ENCODE assay signal across 10 cellular contexts in genomic region chr16:86975445-86975844, GRCh38.
A peak's percentile ranks its signal among the peaks of the same experiment; 100 is the strongest.
DNase-seq lines count a peak whose midpoint lies in the region; ATAC-seq and TF ChIP-seq lines count a peak whose summit lies in the region.
"Had no signal": no experiment of that assay in that cellular context is flagged by ENCODE, and none has a peak within 500 bp of the region (broad histone marks: within the 10 kb centered on the region; RNA-seq: fewer than 3 reads in every experiment).

No MANE protein-coding gene starts in this region.

- H3K4me1 ChIP-seq in SK-N-SH (ENCODE audit: control insufficient read depth in 1 of 2, insufficient read depth in 2 of 2, low read depth in 1 of 2, low read length in 1 of 2) = no peaks in the 10 kb centered on the region

- POLR2A ChIA-PET in SK-N-SH (lab: Yijun Ruan, JAX) = no interaction called here

- TF ChIP-seq EP300 in SK-N-SH (IDR thresholded peaks at IDR 0.05; ENCODE audit: borderline replicate concordance in 1 of 2, low read depth in 1 of 2, low read length in 1 of 2) = no peak

- CTCF ChIA-PET in SK-N-SH (lab: Yijun Ruan, JAX) = no interaction called here
- CTCF ChIA-PET in activated naive CD4-positive, alpha-beta T cell treated with anti-CD3 and anti-CD28 coated beads, Interleukin-2, amount 10 ng/mL, durations not matched to agents 7 days and 5 days (lab: Charles Lee) = no interaction called here

- no peaks in the 10 kb centered on the region for H3K36me3 ChIP-seq in SK-N-SH (replicated peaks in 1 of 2; ENCODE audit: control insufficient read depth in 1 of 2, insufficient read depth in 2 of 2, low read length in 1 of 2)

- 0% methylated on average over 1 of the region's 2 CpGs for WGBS in SK-N-SH (ENCODE audit: low lambda C conversion rate)

- H4K20me1 ChIP-seq in SK-N-SH (ENCODE audit: insufficient read depth) = no peaks in the 10 kb centered on the region

- no peaks in the 10 kb centered on the region for H3K27me3 Mint-ChIP-seq in activated naive CD4-positive, alpha-beta T cell treated with anti-CD3 and anti-CD28 coated beads, Interleukin-2, amount 10 ng/mL, durations not matched to agents 7 days and 5 days

- H3K79me2 ChIP-seq in SK-N-SH (ENCODE audit: insufficient read depth) = no peaks in the 10 kb centered on the region

- no peaks in the 10 kb centered on the region for H3K9me2 ChIP-seq in SK-N-SH

- ATAC-seq in GM21447 (IDR thresholded peaks at IDR 0.05; ENCODE audit: unreplicated experiment) = no peak

- no peak overlapping the region for H3K4me3 Mint-ChIP-seq in activated naive CD4-positive, alpha-beta T cell treated with anti-CD3 and anti-CD28 coated beads, Interleukin-2, amount 10 ng/mL, durations not matched to agents 7 days and 5 days

- H3K4me2 ChIP-seq in SK-N-SH = no peak overlapping the region

- no peaks in the 10 kb centered on the region for H3K4me1 Mint-ChIP-seq in activated naive CD4-positive, alpha-beta T cell treated with anti-CD3 and anti-CD28 coated beads, Interleukin-2, amount 10 ng/mL, durations not matched to agents 7 days and 5 days

- H3K27ac Mint-ChIP-seq in activated naive CD4-positive, alpha-beta T cell treated with anti-CD3 and anti-CD28 coated beads, Interleukin-2, amount 10 ng/mL, durations not matched to agents 7 days and 5 days = no peak overlapping the region

- TF ChIP-seq CTCF in SK-N-SH (IDR thresholded peaks at IDR 0.05) = no peak

- H2AFZ ChIP-seq in SK-N-SH (ENCODE audit: low read depth) = no peak overlapping the region

- peaks cover 7% of the 10 kb centered on the region for H3F3A ChIP-seq in SK-N-SH (replicated peaks; ENCODE audit: insufficient read depth)

- no peaks in the 10 kb centered on the region for H3K36me3 Mint-ChIP-seq in activated naive CD4-positive, alpha-beta T cell treated with anti-CD3 and anti-CD28 coated beads, Interleukin-2, amount 10 ng/mL, durations not matched to agents 7 days and 5 days

- no peak overlapping the region for H3K27ac ChIP-seq in SK-N-SH (ENCODE audit: low read depth in 2 of 2, low read length in 1 of 2)
- H3K27ac ChIP-seq: 22Rv1 had no signal

- DNase-seq in DMS 273 (lab: John Stamatoyannopoulos, UW; ENCODE audit: unreplicated experiment) (peak; percentile 28), DMS 273 treated with DMSO at 0.1 percent for 48 hours (lab: John Stamatoyannopoulos, UW) (no peak), SK-N-SH (peak; percentile 48), foreskin melanocyte (peak; percentile 84), skeletal muscle cell (ENCODE audit: low read depth) (peak; percentile 86), NCI-H1105 treated with DMSO at 0.1 percent for 48 hours (lab: John Stamatoyannopoulos, UW) (no peak)
- no peak for DNase-seq in activated naive CD4-positive, alpha-beta T cell treated with anti-CD3 and anti-CD28 coated beads, Interleukin-2, amount 10 ng/mL, durations not matched to agents 7 days and 5 days
- DNase-seq: NCI-H1417 treated with DMSO at 0.1 percent for 48 hours had no signal

- H3K9me3 ChIP-seq in SK-N-SH = no peaks in the 10 kb centered on the region

- TF ChIP-seq RAD21 in SK-N-SH (IDR thresholded peaks at IDR 0.05; ENCODE audit: low read length) = no peak

- no peaks in the 10 kb centered on the region for H3K9me3 Mint-ChIP-seq in activated naive CD4-positive, alpha-beta T cell treated with anti-CD3 and anti-CD28 coated beads, Interleukin-2, amount 10 ng/mL, durations not matched to agents 7 days and 5 days

- no peak overlapping the region for H3K9ac ChIP-seq in SK-N-SH

- peaks cover 15% of the 10 kb centered on the region; the same call in 1 of the 2 replicates for H3K27me3 ChIP-seq in SK-N-SH (ENCODE audit: insufficient read depth)

- H3K4me3 ChIP-seq in SK-N-SH (ENCODE audit: low read depth in 2 of 2, low read length in 1 of 2) = no peak overlapping the region
- no peak overlapping the region for H3K4me3 ChIP-seq in skeletal muscle cell (ENCODE audit: low read depth, low read length)

TF ChIP-seq in SK-N-SH, 30 proteins besides CTCF, POLR2A, EP300 and RAD21 (continues in another document):
- TF ChIP-seq SIN3A (IDR thresholded peaks at IDR 0.05; ENCODE audit: borderline replicate concordance, low read depth, low read length) = no peak
- TF ChIP-seq, protein P1, sequence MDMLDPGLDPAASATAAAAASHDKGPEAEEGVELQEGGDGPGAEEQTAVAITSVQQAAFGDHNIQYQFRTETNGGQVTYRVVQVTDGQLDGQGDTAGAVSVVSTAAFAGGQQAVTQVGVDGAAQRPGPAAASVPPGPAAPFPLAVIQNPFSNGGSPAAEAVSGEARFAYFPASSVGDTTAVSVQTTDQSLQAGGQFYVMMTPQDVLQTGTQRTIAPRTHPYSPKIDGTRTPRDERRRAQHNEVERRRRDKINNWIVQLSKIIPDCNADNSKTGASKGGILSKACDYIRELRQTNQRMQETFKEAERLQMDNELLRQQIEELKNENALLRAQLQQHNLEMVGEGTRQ (IDR thresholded peaks at IDR 0.05; ENCODE audit: borderline replicate concordance, low read depth, low read length) = peak; percentile 59; the same call in 1 of the 2 replicates
- TF ChIP-seq POLR2AphosphoS5 (IDR thresholded peaks at IDR 0.05; ENCODE audit: low read depth, low read length) = no peak
- TF ChIP-seq, protein P2, sequence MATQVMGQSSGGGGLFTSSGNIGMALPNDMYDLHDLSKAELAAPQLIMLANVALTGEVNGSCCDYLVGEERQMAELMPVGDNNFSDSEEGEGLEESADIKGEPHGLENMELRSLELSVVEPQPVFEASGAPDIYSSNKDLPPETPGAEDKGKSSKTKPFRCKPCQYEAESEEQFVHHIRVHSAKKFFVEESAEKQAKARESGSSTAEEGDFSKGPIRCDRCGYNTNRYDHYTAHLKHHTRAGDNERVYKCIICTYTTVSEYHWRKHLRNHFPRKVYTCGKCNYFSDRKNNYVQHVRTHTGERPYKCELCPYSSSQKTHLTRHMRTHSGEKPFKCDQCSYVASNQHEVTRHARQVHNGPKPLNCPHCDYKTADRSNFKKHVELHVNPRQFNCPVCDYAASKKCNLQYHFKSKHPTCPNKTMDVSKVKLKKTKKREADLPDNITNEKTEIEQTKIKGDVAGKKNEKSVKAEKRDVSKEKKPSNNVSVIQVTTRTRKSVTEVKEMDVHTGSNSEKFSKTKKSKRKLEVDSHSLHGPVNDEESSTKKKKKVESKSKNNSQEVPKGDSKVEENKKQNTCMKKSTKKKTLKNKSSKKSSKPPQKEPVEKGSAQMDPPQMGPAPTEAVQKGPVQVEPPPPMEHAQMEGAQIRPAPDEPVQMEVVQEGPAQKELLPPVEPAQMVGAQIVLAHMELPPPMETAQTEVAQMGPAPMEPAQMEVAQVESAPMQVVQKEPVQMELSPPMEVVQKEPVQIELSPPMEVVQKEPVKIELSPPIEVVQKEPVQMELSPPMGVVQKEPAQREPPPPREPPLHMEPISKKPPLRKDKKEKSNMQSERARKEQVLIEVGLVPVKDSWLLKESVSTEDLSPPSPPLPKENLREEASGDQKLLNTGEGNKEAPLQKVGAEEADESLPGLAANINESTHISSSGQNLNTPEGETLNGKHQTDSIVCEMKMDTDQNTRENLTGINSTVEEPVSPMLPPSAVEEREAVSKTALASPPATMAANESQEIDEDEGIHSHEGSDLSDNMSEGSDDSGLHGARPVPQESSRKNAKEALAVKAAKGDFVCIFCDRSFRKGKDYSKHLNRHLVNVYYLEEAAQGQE (IDR thresholded peaks at IDR 0.05; ENCODE audit: low read depth, low read length) = no peak
- TF ChIP-seq GATA2 (CRISPR knock-in tag; IDR thresholded peaks at IDR 0.05) = no peak
- peak; percentile 38; the same call in 1 of the 2 replicates for TF ChIP-seq TCF12 (IDR thresholded peaks at IDR 0.05)
- TF ChIP-seq MXI1 (IDR thresholded peaks at IDR 0.05; ENCODE audit: low read depth, low read length) = no peak
- peak; percentile 52; the same call in 1 of the 2 replicates for TF ChIP-seq FOSL2 (IDR thresholded peaks at IDR 0.05; ENCODE audit: borderline replicate concordance, low read depth)
- no peak for TF ChIP-seq TAF1 (IDR thresholded peaks at IDR 0.05; ENCODE audit: borderline replicate concordance, low read depth, low read length)
- TF ChIP-seq, protein P3, sequence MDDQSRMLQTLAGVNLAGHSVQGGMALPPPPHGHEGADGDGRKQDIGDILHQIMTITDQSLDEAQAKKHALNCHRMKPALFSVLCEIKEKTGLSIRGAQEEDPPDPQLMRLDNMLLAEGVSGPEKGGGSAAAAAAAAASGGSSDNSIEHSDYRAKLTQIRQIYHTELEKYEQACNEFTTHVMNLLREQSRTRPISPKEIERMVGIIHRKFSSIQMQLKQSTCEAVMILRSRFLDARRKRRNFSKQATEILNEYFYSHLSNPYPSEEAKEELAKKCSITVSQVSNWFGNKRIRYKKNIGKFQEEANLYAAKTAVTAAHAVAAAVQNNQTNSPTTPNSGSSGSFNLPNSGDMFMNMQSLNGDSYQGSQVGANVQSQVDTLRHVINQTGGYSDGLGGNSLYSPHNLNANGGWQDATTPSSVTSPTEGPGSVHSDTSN (IDR thresholded peaks at IDR 0.05) = 0 out of 2 replicates have a peak, but pooled peaks have one; percentile 4
- TF ChIP-seq SMC3 (IDR thresholded peaks at IDR 0.05; ENCODE audit: low read depth, low read length) = no peak
- TF ChIP-seq FOXJ3 (CRISPR knock-in tag; IDR thresholded peaks at IDR 0.05) = no peak
- no peak for TF ChIP-seq ELF1 (IDR thresholded peaks at IDR 0.05)
- TF ChIP-seq EZH2phosphoT487 (IDR thresholded peaks at IDR 0.05; ENCODE audit: borderline replicate concordance, low read depth) = no peak
- peak; percentile 54 for TF ChIP-seq JUND (IDR thresholded peaks at IDR 0.05)
- peak; percentile 56 for TF ChIP-seq NFIC (IDR thresholded peaks at IDR 0.05; ENCODE audit: borderline replicate concordance)
- TF ChIP-seq TEAD4 (IDR thresholded peaks at IDR 0.05; ENCODE audit: borderline replicate concordance, insufficient read depth) = no peak
- no peak for TF ChIP-seq FOXM1 (IDR thresholded peaks at IDR 0.05; ENCODE audit: low read depth)
- TF ChIP-seq ZBTB33 (IDR thresholded peaks at IDR 0.05; ENCODE audit: borderline replicate concordance, low read depth) = no peak
- TF ChIP-seq GABPA (IDR thresholded peaks at IDR 0.05; ENCODE audit: low read depth) = no peak

Comparison
In these comparisons a context has a peak if more than half of its experiments do, and no peak if none do; other contexts are left out.
1. DNase-seq: peak in DMS 273 (single experiment), SK-N-SH (single experiment), foreskin melanocyte (single experiment) and skeletal muscle cell (single experiment); none in DMS 273 treated with DMSO at 0.1 percent for 48 hours (single experiment), activated naive CD4-positive, alpha-beta T cell treated with anti-CD3 and anti-CD28 coated beads, Interleukin-2, amount 10 ng/mL, durations not matched to agents 7 days and 5 days (single experiment) and NCI-H1105 treated with DMSO at 0.1 percent for 48 hours (single experiment).